8 cellular contexts compared by ENCODE assay signal in genomic region chr5:446864-447263, GRCh38.
DNase-seq lines count a peak whose midpoint lies in the region; ATAC-seq and TF ChIP-seq lines count a peak whose summit lies in the region.

No MANE protein-coding gene starts in this region.

- DNase-seq in AG09309 (ENCODE audit: low read depth) (no peak), GM10266 (ENCODE audit: extremely low spot score) (no peak), NCI-H2196 treated with DMSO at 0.1 percent for 48 hours (lab: John Stamatoyannopoulos, UW; ENCODE audit: unreplicated experiment) (peak; percentile 10), astrocyte of the cerebellum (ENCODE audit: low read depth) (peak; percentile 26), kidney glomerular epithelial cell (lab: John Stamatoyannopoulos, UW) (peak; percentile 49), NCI-H524 treated with DMSO at 0.1 percent for 48 hours (lab: John Stamatoyannopoulos, UW) (no peak)
- DNase-seq in stimulated activated CD4-positive, alpha-beta T cell treated with anti-CD3 and anti-CD28 coated beads, Interleukin-2, amount 100 ng/mL, for 24 hours, result no peak

- H3K4me3 ChIP-seq in AG09309 (ENCODE audit: control insufficient read depth, low read depth, low read length) (no peak overlapping the region), astrocyte of the cerebellum (ENCODE audit: low read depth, low read length) (no peak overlapping the region)

- in situ Hi-C loops in astrocyte of the cerebellum (cut with HindIII; ENCODE audit: low sequenced_read_pairs), result no loop called here

- ATAC-seq in GM21529 (IDR thresholded peaks at IDR 0.05; ENCODE audit: unreplicated experiment), result no peak

- peak; percentile 43 for TF ChIP-seq CTCF in AG09309 (IDR thresholded peaks at IDR 0.05; ENCODE audit: control insufficient read depth, insufficient read depth, low read depth, low read length, missing control alignments)
- TF ChIP-seq CTCF in GM10266 (IDR thresholded peaks at IDR 0.05; ENCODE audit: control insufficient read depth, insufficient read depth, low read depth, missing control alignments), result peak; percentile 61
- TF ChIP-seq CTCF in astrocyte of the cerebellum (IDR thresholded peaks at IDR 0.05; ENCODE audit: low read depth, low read length, missing control alignments), result peak; percentile 58

Comparison
In these comparisons a context has a peak if more than half of its experiments do, and no peak if none do; other contexts are left out.
1. DNase-seq: peak in NCI-H2196 treated with DMSO at 0.1 percent for 48 hours (single experiment), astrocyte of the cerebellum (single experiment) and kidney glomerular epithelial cell (single experiment); none in AG09309 (single experiment), GM10266 (single experiment), NCI-H524 treated with DMSO at 0.1 percent for 48 hours (single experiment) and stimulated activated CD4-positive, alpha-beta T cell treated with anti-CD3 and anti-CD28 coated beads, Interleukin-2, amount 100 ng/mL, for 24 hours (0 of 2).
2. Peak in every context shown above with its lines, with median percentiles within 50 percentile points of each other: CTCF ChIP-seq.